In the genomic region with DNA sequence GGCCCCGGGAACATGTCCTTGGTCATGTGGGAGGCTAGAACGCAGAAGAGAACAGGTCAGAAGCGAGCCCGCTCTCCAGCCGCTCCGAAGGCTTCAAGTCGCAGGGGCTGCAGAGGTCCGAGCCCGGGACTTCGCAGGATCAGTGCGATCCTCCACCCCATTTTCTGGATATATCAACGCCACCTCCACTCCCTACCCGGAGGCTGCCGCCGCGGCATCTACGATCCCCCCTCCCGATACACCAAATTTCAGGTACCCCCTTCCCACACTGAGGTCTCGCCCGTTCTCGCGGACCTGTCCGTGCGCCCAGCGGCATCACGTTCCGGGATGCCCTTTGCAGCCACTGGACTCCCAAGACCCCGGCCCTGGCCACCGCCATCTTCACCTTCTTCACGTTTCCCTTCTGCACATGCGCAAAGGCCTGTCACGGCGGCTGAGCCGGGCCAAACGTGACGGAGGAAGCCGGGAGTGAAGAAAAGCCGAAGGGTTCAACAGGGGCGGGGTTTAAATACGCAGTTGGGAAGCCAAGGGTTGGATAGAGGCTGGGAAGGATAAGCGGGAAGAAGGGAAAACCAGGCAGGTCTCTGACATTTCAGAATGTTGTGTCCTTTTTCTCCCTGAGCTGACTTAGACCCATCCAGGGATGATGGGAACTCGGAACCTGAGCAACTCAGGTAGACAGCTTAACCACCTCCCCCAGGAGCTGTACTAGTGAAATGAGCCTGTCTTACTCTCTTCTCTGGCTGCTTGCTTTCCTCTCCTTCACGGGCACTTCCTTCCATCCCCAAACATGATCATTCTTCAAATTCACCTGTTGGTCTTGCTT, we compare ENCODE assay signal across 1 cellular context.
TF ChIP-seq lines count a peak whose summit lies in the region.

A gene (minus strand): TSS at position 399 of the 826 bp plus-strand sequence. CDS start 20 bp downstream, at position 379.

TF ChIP-seq in GM23338, 12 proteins besides CTCF, POLR2A, EP300 and RAD21 (continued from another document):
- TF ChIP-seq, protein P1, sequence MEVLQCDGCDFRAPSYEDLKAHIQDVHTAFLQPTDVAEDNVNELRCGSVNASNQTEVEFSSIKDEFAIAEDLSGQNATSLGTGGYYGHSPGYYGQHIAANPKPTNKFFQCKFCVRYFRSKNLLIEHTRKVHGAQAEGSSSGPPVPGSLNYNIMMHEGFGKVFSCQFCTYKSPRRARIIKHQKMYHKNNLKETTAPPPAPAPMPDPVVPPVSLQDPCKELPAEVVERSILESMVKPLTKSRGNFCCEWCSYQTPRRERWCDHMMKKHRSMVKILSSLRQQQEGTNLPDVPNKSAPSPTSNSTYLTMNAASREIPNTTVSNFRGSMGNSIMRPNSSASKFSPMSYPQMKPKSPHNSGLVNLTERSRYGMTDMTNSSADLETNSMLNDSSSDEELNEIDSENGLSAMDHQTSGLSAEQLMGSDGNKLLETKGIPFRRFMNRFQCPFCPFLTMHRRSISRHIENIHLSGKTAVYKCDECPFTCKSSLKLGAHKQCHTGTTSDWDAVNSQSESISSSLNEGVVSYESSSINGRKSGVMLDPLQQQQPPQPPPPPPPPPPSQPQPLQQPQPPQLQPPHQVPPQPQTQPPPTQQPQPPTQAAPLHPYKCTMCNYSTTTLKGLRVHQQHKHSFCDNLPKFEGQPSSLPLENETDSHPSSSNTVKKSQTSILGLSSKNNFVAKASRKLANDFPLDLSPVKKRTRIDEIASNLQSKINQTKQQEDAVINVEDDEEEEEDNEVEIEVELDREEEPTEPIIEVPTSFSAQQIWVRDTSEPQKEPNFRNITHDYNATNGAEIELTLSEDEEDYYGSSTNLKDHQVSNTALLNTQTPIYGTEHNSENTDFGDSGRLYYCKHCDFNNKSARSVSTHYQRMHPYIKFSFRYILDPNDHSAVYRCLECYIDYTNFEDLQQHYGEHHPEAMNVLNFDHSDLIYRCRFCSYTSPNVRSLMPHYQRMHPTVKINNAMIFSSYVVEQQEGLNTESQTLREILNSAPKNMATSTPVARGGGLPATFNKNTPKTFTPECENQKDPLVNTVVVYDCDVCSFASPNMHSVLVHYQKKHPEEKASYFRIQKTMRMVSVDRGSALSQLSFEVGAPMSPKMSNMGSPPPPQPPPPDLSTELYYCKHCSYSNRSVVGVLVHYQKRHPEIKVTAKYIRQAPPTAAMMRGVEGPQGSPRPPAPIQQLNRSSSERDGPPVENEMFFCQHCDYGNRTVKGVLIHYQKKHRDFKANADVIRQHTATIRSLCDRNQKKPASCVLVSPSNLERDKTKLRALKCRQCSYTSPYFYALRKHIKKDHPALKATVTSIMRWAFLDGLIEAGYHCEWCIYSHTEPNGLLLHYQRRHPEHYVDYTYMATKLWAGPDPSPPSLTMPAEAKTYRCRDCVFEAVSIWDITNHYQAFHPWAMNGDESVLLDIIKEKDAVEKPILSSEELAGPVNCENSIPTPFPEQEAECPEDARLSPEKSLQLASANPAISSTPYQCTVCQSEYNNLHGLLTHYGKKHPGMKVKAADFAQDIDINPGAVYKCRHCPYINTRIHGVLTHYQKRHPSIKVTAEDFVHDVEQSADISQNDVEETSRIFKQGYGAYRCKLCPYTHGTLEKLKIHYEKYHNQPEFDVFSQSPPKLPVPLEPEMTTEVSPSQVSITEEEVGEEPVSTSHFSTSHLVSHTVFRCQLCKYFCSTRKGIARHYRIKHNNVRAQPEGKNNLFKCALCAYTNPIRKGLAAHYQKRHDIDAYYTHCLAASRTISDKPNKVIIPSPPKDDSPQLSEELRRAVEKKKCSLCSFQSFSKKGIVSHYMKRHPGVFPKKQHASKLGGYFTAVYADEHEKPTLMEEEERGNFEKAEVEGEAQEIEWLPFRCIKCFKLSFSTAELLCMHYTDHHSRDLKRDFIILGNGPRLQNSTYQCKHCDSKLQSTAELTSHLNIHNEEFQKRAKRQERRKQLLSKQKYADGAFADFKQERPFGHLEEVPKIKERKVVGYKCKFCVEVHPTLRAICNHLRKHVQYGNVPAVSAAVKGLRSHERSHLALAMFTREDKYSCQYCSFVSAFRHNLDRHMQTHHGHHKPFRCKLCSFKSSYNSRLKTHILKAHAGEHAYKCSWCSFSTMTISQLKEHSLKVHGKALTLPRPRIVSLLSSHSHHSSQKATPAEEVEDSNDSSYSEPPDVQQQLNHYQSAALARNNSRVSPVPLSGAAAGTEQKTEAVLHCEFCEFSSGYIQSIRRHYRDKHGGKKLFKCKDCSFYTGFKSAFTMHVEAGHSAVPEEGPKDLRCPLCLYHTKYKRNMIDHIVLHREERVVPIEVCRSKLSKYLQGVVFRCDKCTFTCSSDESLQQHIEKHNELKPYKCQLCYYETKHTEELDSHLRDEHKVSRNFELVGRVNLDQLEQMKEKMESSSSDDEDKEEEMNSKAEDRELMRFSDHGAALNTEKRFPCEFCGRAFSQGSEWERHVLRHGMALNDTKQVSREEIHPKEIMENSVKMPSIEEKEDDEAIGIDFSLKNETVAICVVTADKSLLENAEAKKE (CRISPR knock-in tag; IDR thresholded peaks at IDR 0.05), result no peak
- TF ChIP-seq, protein P2, sequence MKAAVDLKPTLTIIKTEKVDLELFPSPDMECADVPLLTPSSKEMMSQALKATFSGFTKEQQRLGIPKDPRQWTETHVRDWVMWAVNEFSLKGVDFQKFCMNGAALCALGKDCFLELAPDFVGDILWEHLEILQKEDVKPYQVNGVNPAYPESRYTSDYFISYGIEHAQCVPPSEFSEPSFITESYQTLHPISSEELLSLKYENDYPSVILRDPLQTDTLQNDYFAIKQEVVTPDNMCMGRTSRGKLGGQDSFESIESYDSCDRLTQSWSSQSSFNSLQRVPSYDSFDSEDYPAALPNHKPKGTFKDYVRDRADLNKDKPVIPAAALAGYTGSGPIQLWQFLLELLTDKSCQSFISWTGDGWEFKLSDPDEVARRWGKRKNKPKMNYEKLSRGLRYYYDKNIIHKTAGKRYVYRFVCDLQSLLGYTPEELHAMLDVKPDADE (IDR thresholded peaks at IDR 0.05), result peak; percentile 59
- TF ChIP-seq POLR2AphosphoS5 (IDR thresholded peaks at IDR 0.05; ENCODE audit: low read depth), result peak; percentile 96
